In genomic region chr7:66996444-66997191, GRCh38 we compare ENCODE assay signal across 8 cellular contexts. TPM values are rescaled to one million over a fixed set of nuclear protein-coding genes. Genes with fewer than 3 reads are reported as not detected.
DNase-seq lines count a peak whose midpoint lies in the region; ATAC-seq and TF ChIP-seq lines count a peak whose summit lies in the region.
"Not testable (repeated sequence)": the region's sequence is repeated elsewhere in the genome, so short reads cannot be mapped to it uniquely, and the experiment has no call there.

TYW1 (plus strand) TSS chr7:66996833; CDS start chr7:66996979, 146 bp downstream.

- peak; percentile 85 for ATAC-seq in GM21723 (IDR thresholded peaks at IDR 0.05; ENCODE audit: unreplicated experiment)
- peak; percentile 95 for ATAC-seq in Panc1
- peak; percentile 91 to 94 for ATAC-seq in activated T-cell treated with anti-CD3 and anti-CD28 coated beads, Interleukin-2, amount 50 U/mL, for 4 hours

- H3K4me1 Mint-ChIP-seq in activated T-cell treated with anti-CD3 and anti-CD28 coated beads, Interleukin-2, amount 50 U/mL, for 4 hours (ENCODE audit: low read depth), result peaks cover 28% of the 10 kb centered on the region

- BruUV-seq in Panc1 (replicated peaks; lab: Mats Ljungman, UMichigan), result not testable (repeated sequence)

- H3K27me3 ChIP-seq in Panc1 (ENCODE audit: control insufficient read depth, insufficient read depth, low read length); esophagus (ENCODE audit: control insufficient read depth in 1 of 2, insufficient read depth in 2 of 2, low read length in 2 of 2); mucosa of stomach (ENCODE audit: control insufficient read depth, insufficient read depth, low read length): not testable (repeated sequence)

- peaks cover 13% of the 10 kb centered on the region; the same call in 1 of the 2 replicates for H3K36me3 ChIP-seq in Panc1 (ENCODE audit: control insufficient read depth, insufficient read depth, low read length)
- not testable (repeated sequence) for H3K36me3 ChIP-seq in esophagus (ENCODE audit: control insufficient read depth in 2 of 2, insufficient read depth in 2 of 2, low read length in 1 of 2); mucosa of stomach (ENCODE audit: control insufficient read depth, insufficient read depth, low read length)

- H3K9me3 ChIP-seq in Panc1 (ENCODE audit: control insufficient read depth, insufficient read depth, low read depth, low read length); esophagus (ENCODE audit: control insufficient read depth in 2 of 2, insufficient read depth in 1 of 2, low read depth in 1 of 2, low read length in 1 of 2); mucosa of stomach (ENCODE audit: control insufficient read depth, low read length): not testable (repeated sequence)

- H3K27ac ChIP-seq in Panc1 (ENCODE audit: low read length) (peak within 1 kb of the TSS; percentile 91), esophagus (ENCODE audit: low read depth in 2 of 2, low read length in 1 of 2) (peak within 1 kb of the TSS; percentile 87 to 88)

- H3K27me3 Mint-ChIP-seq in activated T-cell treated with anti-CD3 and anti-CD28 coated beads, Interleukin-2, amount 50 U/mL, for 4 hours (ENCODE audit: low read depth), result not testable (repeated sequence)

- peak; percentile 93 for DNase-seq in DMS153 treated with DMSO at 0.1 percent for 48 hours (lab: John Stamatoyannopoulos, UW; ENCODE audit: unreplicated experiment)
- peak; percentile 96 for DNase-seq in KG1 (lab: John Stamatoyannopoulos, UW)
- DNase-seq in Panc1 (ENCODE audit: low read depth, low spot score), result peak; percentile 98
- DNase-seq in activated T-cell treated with anti-CD3 and anti-CD28 coated beads, Interleukin-2, amount 50 U/mL, for 4 hours, result peak; percentile 98
- peak; percentile 95 to 98 for DNase-seq in stimulated activated CD8-positive, alpha-beta memory T cell treated with anti-CD3 and anti-CD28 coated beads, Interleukin-7, amount 100 ng/mL, for 1 hour (ENCODE audit: low read depth in 2 of 2)

- intact Hi-C loops in Panc1 (cut with micrococcal nuclease; ENCODE audit: unreplicated experiment), result loop anchor here (5.0 kb wide), 1 partner anchor 169 kb away; no protein-coding TSS in a partner anchor

- in situ Hi-C loops in Panc1 (cut with HindIII; ENCODE audit: low pct_unique_long_range_greater_than_20kb, low sequenced_read_pairs), result not testable (repeated sequence)

- H3K4me1 ChIP-seq in Panc1 (ENCODE audit: control insufficient read depth, insufficient read depth, low read length); esophagus (ENCODE audit: control insufficient read depth in 2 of 2, insufficient read depth in 2 of 2, low read length in 1 of 2); mucosa of stomach (ENCODE audit: control insufficient read depth, insufficient read depth, low read length): not testable (repeated sequence)

- peak within 1 kb of the TSS; percentile 92 to 99 for H3K4me3 ChIP-seq in Panc1 (ENCODE audit: low read depth in 2 of 2, low read length in 2 of 2)
- peak within 1 kb of the TSS; percentile 70 to 78 for H3K4me3 ChIP-seq in esophagus (ENCODE audit: low read depth in 1 of 2, low read length in 2 of 2)
- peak within 1 kb of the TSS; percentile 84 for H3K4me3 ChIP-seq in mucosa of stomach (ENCODE audit: low read length)

- peak within 1 kb of the TSS; percentile 98 for H3K4me3 Mint-ChIP-seq in activated T-cell treated with anti-CD3 and anti-CD28 coated beads, Interleukin-2, amount 50 U/mL, for 4 hours

- H3K36me3 Mint-ChIP-seq in activated T-cell treated with anti-CD3 and anti-CD28 coated beads, Interleukin-2, amount 50 U/mL, for 4 hours (ENCODE audit: insufficient read depth), result peaks cover 18% of the 10 kb centered on the region

- not testable (repeated sequence) for H3K9me3 Mint-ChIP-seq in activated T-cell treated with anti-CD3 and anti-CD28 coated beads, Interleukin-2, amount 50 U/mL, for 4 hours

- H3K9ac ChIP-seq in mucosa of stomach (ENCODE audit: low read length), result peak within 1 kb of the TSS; percentile 80

- not testable (repeated sequence) for TF ChIP-seq CTCF in Panc1 (IDR thresholded peaks at IDR 0.05)

- POLR2A ChIA-PET in Panc1 (lab: Charles Lee), result interaction anchor here (0.7 kb wide), 1 partner anchor 240 kb away, joined by 5 read pairs; no protein-coding TSS in a partner anchor

- CTCF ChIA-PET in Panc1 (lab: Charles Lee), result interaction anchor here (0.6 kb wide), 1 partner anchor 170 kb away, joined by 3 read pairs; no protein-coding TSS in a partner anchor

- WGBS in esophagus, 2 donors, result 0% methylated on average over 44 of the region's 44 CpGs

RNA-seq across cellular contexts. Expression of gene TYW1, which starts in this region (rescaled TPM):
- total RNA-seq in Panc1 (2021; ENCODE audit: unreplicated experiment), result 24.5 TPM
- polyA plus RNA-seq in Panc1 (2012; ENCODE audit: insufficient read length), result 18.8 TPM
- total RNA-seq in activated T-cell treated with anti-CD3 and anti-CD28 coated beads, Interleukin-2, amount 50 U/mL, for 4 hours, result 10 to 100 TPM; 21.5 to 30.3 (median 26.3) TPM
- 1 to 10 TPM; 3.6 to 6.0 TPM for polyA plus RNA-seq in esophagus

Comparison
In these comparisons a context has a peak if more than half of its experiments do, and no peak if none do; other contexts are left out.
1. Peak in every context shown above with its lines: DNase-seq, ATAC-seq, H3K4me3 ChIP-seq and H3K27ac ChIP-seq.